ENCODE assay signal across 8 cellular contexts in the genomic region with DNA sequence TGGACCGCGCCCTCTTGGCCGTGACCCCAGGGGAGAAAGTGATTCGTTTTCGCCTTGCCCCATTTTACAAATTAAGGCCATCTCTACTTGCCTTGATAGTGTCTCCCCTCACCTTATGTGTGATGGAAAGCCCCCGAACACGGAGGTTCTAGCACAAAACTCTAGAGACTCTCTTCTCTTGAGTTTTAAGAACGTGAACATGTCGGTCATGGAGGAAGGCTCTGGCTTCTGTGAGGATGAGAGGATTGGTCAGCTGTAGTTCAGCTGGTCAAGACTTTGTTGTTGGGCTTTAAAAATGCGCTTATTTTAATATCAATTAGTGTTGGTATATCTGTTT. TPM values are rescaled to one million over a fixed set of nuclear protein-coding genes. Genes with fewer than 3 reads are reported as not detected.
DNase-seq lines count a peak whose midpoint lies in the region; ATAC-seq, FAIRE-seq and TF ChIP-seq lines count a peak whose summit lies in the region.

No MANE protein-coding gene starts in this region.

- H3K9me3 ChIP-seq in GM12878 (replicated peaks; ENCODE audit: control insufficient read depth, insufficient read depth, low read length), result no peaks in the 10 kb centered on the region
- no peaks in the 10 kb centered on the region for H3K9me3 ChIP-seq in left lung
- no peaks in the 10 kb centered on the region for H3K9me3 ChIP-seq in testis

- TF ChIP-seq POLR2A in GM12878 (IDR thresholded peaks at IDR 0.05; ENCODE audit: low read depth, low read length) (no peak), testis (IDR thresholded peaks at IDR 0.05) (no peak)

- peaks cover 19% of the 10 kb centered on the region for H3K36me3 Mint-ChIP-seq in activated CD8-positive, alpha-beta memory T cell treated with anti-CD3 and anti-CD28 coated beads, Interleukin-2, amount 10 ng/mL, durations not matched to agents 7 days and 5 days

- WGBS in GM12878 (ENCODE audit: insufficient coverage, insufficient replicate concordance, low lambda C conversion rate, missing lambda C conversion rate), result 6% methylated on average over 10 of the region's 10 CpGs
- WGBS in testis, 2 donors, result 0 to 3% methylated on average over 8 to 10 of the region's 10 CpGs

- SMC1A ChIA-PET in GM12878 (lab: Charles Lee; ENCODE audit: uncharacterized antibody, unreplicated experiment), result interaction anchor here (1.2 to 4.5 kb wide), 4 partner anchors 9 to 88 kb away, joined by 3 to 34 read pairs (median 6); no protein-coding TSS in a partner anchor

- peak overlapping the region; percentile 90 for H2AFZ ChIP-seq in GM12878 (ENCODE audit: control insufficient read depth, low read depth, low read length)

- TF ChIP-seq EP300 in GM12878 (IDR thresholded peaks at IDR 0.05; ENCODE audit: borderline replicate concordance in 1 of 2, control insufficient read depth in 1 of 2, low read depth in 2 of 2, low read length in 2 of 2), result no peak

- TF ChIP-seq RAD21 in GM12878 (IDR thresholded peaks at IDR 0.05; ENCODE audit: insufficient read depth, low read depth, low read length), result no peak

- H3K4me2 ChIP-seq in GM12878 (ENCODE audit: control insufficient read depth, insufficient read depth), result peak overlapping the region; percentile 92

- H3K36me3 ChIP-seq in GM12878 (ENCODE audit: control insufficient read depth in 2 of 2, insufficient read depth in 2 of 2, low read length in 1 of 2) (peaks cover 0 to 2% of the 10 kb centered on the region in 2 experiments; a peak in 2 of 4 replicates), left lung (peaks cover 0 to 10% of the 10 kb centered on the region in 2 donors), testis (ENCODE audit: low read depth, missing control alignments) (no peaks in the 10 kb centered on the region)

- H3K9me3 Mint-ChIP-seq in activated CD8-positive, alpha-beta memory T cell treated with anti-CD3 and anti-CD28 coated beads, Interleukin-2, amount 10 ng/mL, durations not matched to agents 7 days and 5 days (ENCODE audit: low read depth), result no peaks in the 10 kb centered on the region

- CTCF ChIA-PET in activated CD8-positive, alpha-beta memory T cell treated with anti-CD3 and anti-CD28 coated beads, Interleukin-2, amount 10 ng/mL, durations not matched to agents 7 days and 5 days (lab: Charles Lee), result interaction anchor here (0.7 to 1.8 kb wide), 5 partner anchors 14 to 774 kb away, joined by 3 to 7 read pairs (median 4); a partner anchor contains a TSS
- CTCF ChIA-PET in GM12878 (lab: Yijun Ruan, JAX), result interaction anchor here (1.2 to 11.9 kb wide), 6 partner anchors 14 to 774 kb away, joined by 3 to 154 read pairs (median 4); no protein-coding TSS in a partner anchor

- H3K4me3 ChIP-seq in GM12878 (peak overlapping the region; percentile 86), left lung (peak overlapping the region; percentile 78 to 90), testis (peak overlapping the region; percentile 64 to 97)

- peak overlapping the region; percentile 85 for H3K27ac Mint-ChIP-seq in activated CD8-positive, alpha-beta memory T cell treated with anti-CD3 and anti-CD28 coated beads, Interleukin-2, amount 10 ng/mL, durations not matched to agents 7 days and 5 days

- peak overlapping the region; percentile 91 for H3K9ac ChIP-seq in GM12878 (ENCODE audit: control insufficient read depth, insufficient read depth, low read length)

- TF ChIP-seq CTCF in GM12878 (IDR thresholded peaks at IDR 0.05 in 2 of 3, conservative IDR thresholded peaks at IDR 0.05 in 1 of 3; ENCODE audit: control insufficient read depth in 2 of 3, extremely low read depth in 1 of 3, insufficient read depth in 1 of 3, low read depth in 3 of 3, low read length in 3 of 3) (no peak), left lung (IDR thresholded peaks at IDR 0.05) (no peak), testis (IDR thresholded peaks at IDR 0.05) (no peak)

- POLR2A ChIA-PET in GM12878 (lab: Charles Lee), result interaction anchor here (0.6 to 0.8 kb wide), 3 partner anchors 157 to 1338 kb away, joined by 3 to 4 read pairs (median 3); no protein-coding TSS in a partner anchor

- peak overlapping the region; percentile 92 for H3K4me3 Mint-ChIP-seq in activated CD8-positive, alpha-beta memory T cell treated with anti-CD3 and anti-CD28 coated beads, Interleukin-2, amount 10 ng/mL, durations not matched to agents 7 days and 5 days

- no peak for FAIRE-seq in GM12878 (lab: Jason Lieb, UNC)

- RAD21 ChIA-PET in GM12878 (lab: Charles Lee; ENCODE audit: unreplicated experiment), result interaction anchor here (1.3 to 2.6 kb wide), 3 partner anchors 11 to 271 kb away, joined by 3 to 19 read pairs (median 5); no protein-coding TSS in a partner anchor

- H3K27me3 ChIP-seq in GM12878 (replicated peaks in 1 of 2; ENCODE audit: control insufficient read depth in 2 of 2, insufficient read depth in 2 of 2, low read length in 1 of 2) (no peaks in the 10 kb centered on the region), left lung (no peaks in the 10 kb centered on the region), testis (no peaks in the 10 kb centered on the region)

- DNase-seq in activated CD8-positive, alpha-beta memory T cell treated with anti-CD3 and anti-CD28 coated beads, Interleukin-2, amount 10 ng/mL, durations not matched to agents 7 days and 5 days, result no peak
- no peak for DNase-seq in activated CD8-positive, alpha-beta memory T cell treated with anti-CD3 and anti-CD28 coated beads for 24 hours
- no peak for DNase-seq in GM12878 (ENCODE audit: low read depth, low spot score)
- DNase-seq in left lung, result no peak
- DNase-seq in testis, result no peak
- no peak for DNase-seq in stimulated activated CD4-positive, alpha-beta T cell treated with anti-CD3 and anti-CD28 coated beads, Interleukin-4, amount 100 ng/mL, for 4 hours
- DNase-seq in SKM-1 (lab: John Stamatoyannopoulos, UW; ENCODE audit: unreplicated experiment), result no peak

- BruUV-seq in GM12878 (replicated peaks; lab: Mats Ljungman, UMichigan), result no TSS peak

- H3K27me3 Mint-ChIP-seq in activated CD8-positive, alpha-beta memory T cell treated with anti-CD3 and anti-CD28 coated beads, Interleukin-2, amount 10 ng/mL, durations not matched to agents 7 days and 5 days, result peaks cover 11% of the 10 kb centered on the region

- H3K79me2 ChIP-seq in GM12878 (ENCODE audit: control insufficient read depth, insufficient read depth, low read length), result peaks cover 27% of the 10 kb centered on the region

- peaks cover 17% of the 10 kb centered on the region for H3K4me1 Mint-ChIP-seq in activated CD8-positive, alpha-beta memory T cell treated with anti-CD3 and anti-CD28 coated beads, Interleukin-2, amount 10 ng/mL, durations not matched to agents 7 days and 5 days

- ATAC-seq in activated CD8-positive, alpha-beta memory T cell treated with anti-CD3 and anti-CD28 coated beads, Interleukin-2, amount 10 ng/mL, durations not matched to agents 7 days and 5 days, result no peak
- peak; percentile 15 for ATAC-seq in HG03469 (IDR thresholded peaks at IDR 0.05; ENCODE audit: unreplicated experiment)
- ATAC-seq in GM12878, result peak; percentile 28
- ATAC-seq in left lung, result peak; percentile 8

- H3K4me1 ChIP-seq in GM12878 (ENCODE audit: control insufficient read depth, insufficient read depth, low read length) (no peaks in the 10 kb centered on the region), left lung (peaks cover 6 to 21% of the 10 kb centered on the region in 2 donors), testis (peaks cover 13% of the 10 kb centered on the region)

- intact Hi-C loops in GM12878 (cut with micrococcal nuclease; ENCODE audit: unreplicated experiment) (no loop called here), left lung (cut with DNase I) (no loop called here), testis (cut with DNase I; ENCODE audit: low total_unique reads) (loop anchor here (10.0 kb wide), 1 partner anchor 417 kb away; a partner anchor contains a TSS)

- in situ Hi-C loops in GM12878 (cut with MboI), result no loop called here

- H4K20me1 ChIP-seq in GM12878 (ENCODE audit: control insufficient read depth, insufficient read depth), result no peaks in the 10 kb centered on the region

- H3K27ac ChIP-seq in GM12878 (ENCODE audit: control insufficient read depth, insufficient read depth) (peak overlapping the region; percentile 80), left lung (peak overlapping the region; percentile 73 to 86), testis (peak overlapping the region; percentile 86 to 87)

TF ChIP-seq in GM12878, 131 proteins besides CTCF, POLR2A, EP300 and RAD21:
- TF ChIP-seq NR2F1 (conservative IDR thresholded peaks at IDR 0.05) (0 out of 2 replicates have a peak, but pooled peaks have one; percentile 4), ESRRA (IDR thresholded peaks at IDR 0.05; ENCODE audit: low read length) (no peak)

RNA-seq across cellular contexts. Expression of a gene that starts 0.8 kb away (rescaled TPM):
- 10 to 100 TPM; 41.6 to 49.5 TPM for total RNA-seq in activated CD8-positive, alpha-beta memory T cell treated with anti-CD3 and anti-CD28 coated beads, Interleukin-2, amount 10 ng/mL, durations not matched to agents 7 days and 5 days
- total RNA-seq in GM12878 (2013; cell fraction: nucleolus; rRNA removed), result 161 and 165 TPM in 2 replicates
- total RNA-seq in GM12878 (2014; rRNA removed) (43.2 and 52.5 TPM in 2 replicates), GM12878 (2014; rRNA removed; fragmentation: Illumina TruSeq; extraction: Trizol) (75.9 and 76.3 TPM in 2 replicates), GM12878 (2021) (52.4 and 54.2 TPM in 2 replicates), left lung (10 to 100 TPM; 87.2 to 90.9 TPM), testis (100 to 1,000 TPM; 104 to 106 TPM)
- polyA plus RNA-seq in GM12878 (2011; ENCODE audit: low read depth), result 34.5 TPM
- polyA plus RNA-seq in GM12878 (2011; rRNA removed) (113 and 142 TPM in 2 replicates), GM12878 (2014; fragmentation: Illumina TruSeq; extraction: Trizol) (83.7 and 99.8 TPM in 2 replicates), GM12878 (2014; fragmentation: Nextera tagmentation; extraction: Ambion mirVana) (10 to 100 TPM; 39.9 to 67.5 TPM), GM12878 (2014; rRNA removed) (49.2 and 54.6 TPM in 2 replicates), GM12878 (2016; fragmentation: Nextera tagmentation; extraction: Ambion mirVana) (10 to 100 TPM; 40.1 to 47.0 TPM), testis (ENCODE audit: insufficient read depth, low read depth, low replicate concordance) (114 TPM)
- polyA plus RNA-seq in GM12878 (2011; cell fraction: cytosol; rRNA removed), result 51.2 and 58.1 TPM in 2 replicates
- 49.7 and 53.2 TPM in 2 replicates for polyA plus RNA-seq in GM12878 (2011; cell fraction: nucleus; rRNA removed)
- polyA plus RNA-seq in GM12878 (2012), result 37.5 and 49.6 TPM in 2 replicates
- polyA minus RNA-seq in GM12878 (2011; rRNA and poly(A)+ RNA removed), result 73.9 and 98.5 TPM in 2 replicates
- polyA minus RNA-seq in GM12878 (2011; cell fraction: cytosol; rRNA and poly(A)+ RNA removed), result 14.0 and 20.3 TPM in 2 replicates
- polyA minus RNA-seq in GM12878 (2011; cell fraction: nucleus; rRNA and poly(A)+ RNA removed), result 35.9 and 48.2 TPM in 2 replicates
